ENCODE assay signal across 27 cellular contexts in the genomic region with DNA sequence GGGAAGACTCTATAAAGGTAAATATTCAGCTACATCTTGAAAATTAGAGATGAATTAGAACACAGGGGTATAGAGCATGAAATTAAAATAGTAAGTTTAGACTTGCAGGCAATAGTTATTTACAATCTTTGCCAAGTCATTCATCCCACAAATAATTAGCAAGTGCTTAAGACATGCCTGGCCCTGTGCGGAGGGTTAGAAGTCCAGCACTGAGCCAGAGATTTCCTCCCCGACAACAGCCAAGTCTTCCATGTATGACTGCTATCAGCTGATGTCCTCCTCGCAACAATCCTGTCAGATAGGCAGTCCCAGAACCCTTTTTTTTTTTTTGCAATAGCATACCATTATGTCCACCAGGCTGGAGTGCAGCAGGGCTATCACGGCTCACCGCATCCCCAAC.
DNase-seq lines count a peak whose midpoint lies in the region; ATAC-seq and TF ChIP-seq lines count a peak whose summit lies in the region.
"Had no signal": no experiment of that assay in that cellular context is flagged by ENCODE, and none has a peak within 500 bp of the region (broad histone marks: within the 10 kb centered on the region; RNA-seq: fewer than 3 reads in every experiment).

No MANE protein-coding gene starts in this region.

- no peak overlapping the region for H3K4me3 Mint-ChIP-seq in nephron progenitor cell
- H3K4me3 Mint-ChIP-seq: activated CD4-positive, alpha-beta T cell treated with anti-CD3 and anti-CD28 coated beads, Interleukin-2, amount 10 ng/mL, durations not matched to agents 24 days and 14 days; activated T-helper 1 cell treated with anti-CD3 and anti-CD28 coated beads, Interleukin-12 subunit alpha, Interleukin-12 subunit beta, Interleukin-2, Interleukin-4 antibody, amounts not matched to agents 30 ng/mL and 10 ng/mL and 1 ng/mL, durations not matched to agents 14 hours and 24 hours and 36 hours; WTC11 had no signal

- no peaks in the 10 kb centered on the region for H3K9me3 Mint-ChIP-seq in nephron progenitor cell
- H3K9me3 Mint-ChIP-seq: activated CD4-positive, alpha-beta T cell treated with anti-CD3 and anti-CD28 coated beads, Interleukin-2, amount 10 ng/mL, durations not matched to agents 24 days and 14 days; activated T-helper 1 cell treated with anti-CD3 and anti-CD28 coated beads, Interleukin-12 subunit alpha, Interleukin-12 subunit beta, Interleukin-2, Interleukin-4 antibody, amounts not matched to agents 30 ng/mL and 10 ng/mL and 1 ng/mL, durations not matched to agents 14 hours and 24 hours and 36 hours; WTC11 had no signal

- no peaks in the 10 kb centered on the region for H3K27me3 Mint-ChIP-seq in nephron progenitor cell (ENCODE audit: low read depth, poor library complexity)
- H3K27me3 Mint-ChIP-seq: activated CD4-positive, alpha-beta T cell treated with anti-CD3 and anti-CD28 coated beads, Interleukin-2, amount 10 ng/mL, durations not matched to agents 24 days and 14 days had no signal

- H3K4me1 Mint-ChIP-seq in nephron progenitor cell, result peaks cover 5% of the 10 kb centered on the region

- peak overlapping the region; percentile 65 for H3K27ac ChIP-seq in RWPE1
- peak overlapping the region; percentile 3 for H3K27ac ChIP-seq in epithelial cell of prostate
- H3K27ac ChIP-seq: adrenal gland, body of pancreas, foreskin keratinocyte, psoas muscle, SJSA1, thoracic aorta, uterus had no signal

- peak overlapping the region; percentile 62 for H3K27ac Mint-ChIP-seq in nephron progenitor cell
- H3K27ac Mint-ChIP-seq: activated T-helper 1 cell treated with anti-CD3 and anti-CD28 coated beads, Interleukin-12 subunit alpha, Interleukin-12 subunit beta, Interleukin-2, Interleukin-4 antibody, amounts not matched to agents 30 ng/mL and 10 ng/mL and 1 ng/mL, durations not matched to agents 14 hours and 24 hours and 36 hours had no signal

- DNase-seq in activated CD8-positive, alpha-beta memory T cell treated with anti-CD3 and anti-CD28 coated beads for 24 hours, result peak; percentile 32
- no peak for DNase-seq in activated CD8-positive, alpha-beta memory T cell treated with anti-CD3 and anti-CD28 coated beads, Interleukin-2, amount 50 U/mL, for 4 hours
- DNase-seq in RWPE1 (ENCODE audit: low spot score) (no peak), epithelial cell of prostate (ENCODE audit: low read depth, low spot score) (no peak), nephron progenitor cell (no peak), DMS79 treated with DMSO at 0.1 percent for 48 hours (lab: John Stamatoyannopoulos, UW) (no peak), NCI-H526 treated with DMSO at 0.1 percent for 48 hours (lab: John Stamatoyannopoulos, UW) (no peak)
- DNase-seq: activated CD4-positive, alpha-beta T cell treated with anti-CD3 and anti-CD28 coated beads, Interleukin-2, amount 10 ng/mL, durations not matched to agents 24 days and 14 days; activated naive CD4-positive, alpha-beta T cell treated with Interleukin-2 at 50 U/mL for 16 hours; body of pancreas; head of caudate nucleus; islet precursor cell; NCI-H146; NCI-H446; NCI-H82; psoas muscle; stimulated activated CD4-positive, alpha-beta T cell treated with anti-CD3 and anti-CD28 coated beads, Interleukin-15, amount 100 ng/mL, for 24 hours; stimulated activated naive CD4-positive, alpha-beta T cell treated with Interleukin-2 at 50 U/mL for 16 hours; T-helper 1 cell; uterus had no signal

- ATAC-seq in GM18870 (IDR thresholded peaks at IDR 0.05; ENCODE audit: unreplicated experiment), result no peak
- ATAC-seq: body of pancreas, foreskin keratinocyte, WTC11 had no signal

- CTCF ChIA-PET in RWPE1 (lab: Yijun Ruan, JAX), result interaction anchor here (0.6 kb wide), 1 partner anchor 50 kb away, joined by 3 read pairs; no protein-coding TSS in a partner anchor

- TF ChIP-seq CTCF in RWPE1 (conservative IDR thresholded peaks at IDR 0.05; ENCODE audit: low read depth) (no peak), nephron progenitor cell (IDR thresholded peaks at IDR 0.05) (no peak)

- POLR2A ChIA-PET in RWPE1 (lab: Yijun Ruan, JAX; ENCODE audit: low non-redundant PET), result no interaction called here

- peaks cover 69% of the 10 kb centered on the region for H3K36me3 Mint-ChIP-seq in nephron progenitor cell (ENCODE audit: low read depth)
